In genomic region chr3:170908235-170909116, GRCh38 we compare ENCODE assay signal across 8 cellular contexts. TPM values are rescaled to one million over a fixed set of nuclear protein-coding genes. Genes with fewer than 3 reads are reported as not detected.
DNase-seq lines count a peak whose midpoint lies in the region; ATAC-seq and TF ChIP-seq lines count a peak whose summit lies in the region.

Gene EIF5A2 (minus strand): TSS chr3:170908637. CDS start chr3:170907806, 831 bp downstream.

- DNase-seq in A172 (ENCODE audit: low spot score), result peak; percentile 91
- DNase-seq in NCI-H2171 (lab: John Stamatoyannopoulos, UW), result peak; percentile 99
- DNase-seq in cardiac fibroblast (ENCODE audit: low read depth in 2 of 2), result peak; percentile 97
- DNase-seq in iris pigment epithelial cell (ENCODE audit: low read depth), result peak; percentile 97
- peak; percentile 91 to 95 for DNase-seq in stimulated activated CD4-positive, alpha-beta T cell treated with anti-CD3 and anti-CD28 coated beads, Interleukin-12 subunit alpha, Interleukin-12 subunit beta, amount 100 ng/mL, for 24 hours (ENCODE audit: low read depth in 2 of 2)

- H3K4me3 ChIP-seq in WI38 (ENCODE audit: low read depth, low read length) (peak within 1 kb of the TSS; percentile 81), cardiac fibroblast (replicated peaks in 1 of 2; ENCODE audit: low read depth in 2 of 2, low read length in 2 of 2) (peak within 1 kb of the TSS; percentile 72 to 78)

- TF ChIP-seq CTCF in WI38 (IDR thresholded peaks at IDR 0.05; ENCODE audit: low read depth, low read length) (no peak), cardiac fibroblast (IDR thresholded peaks at IDR 0.05; ENCODE audit: low read depth, low read length) (no peak)

- peak; percentile 89 for ATAC-seq in GM18867 (IDR thresholded peaks at IDR 0.05; ENCODE audit: unreplicated experiment)
- ATAC-seq in HG03097 (IDR thresholded peaks at IDR 0.05; ENCODE audit: low FRiP score, unreplicated experiment), result peak; percentile 87

RNA-seq across cellular contexts. Expression of gene EIF5A2, which starts in this region (rescaled TPM):
- total RNA-seq in A172 (2014; rRNA removed; shearing (Covaris generic)), result 13.0 and 35.8 TPM in 2 replicates

Comparison
In these comparisons a context has a peak if more than half of its experiments do, and no peak if none do; other contexts are left out.
1. Peak in every context shown above with its lines: DNase-seq, ATAC-seq and H3K4me3 ChIP-seq.